ENCODE assay signal across 28 cellular contexts in the genomic region with DNA sequence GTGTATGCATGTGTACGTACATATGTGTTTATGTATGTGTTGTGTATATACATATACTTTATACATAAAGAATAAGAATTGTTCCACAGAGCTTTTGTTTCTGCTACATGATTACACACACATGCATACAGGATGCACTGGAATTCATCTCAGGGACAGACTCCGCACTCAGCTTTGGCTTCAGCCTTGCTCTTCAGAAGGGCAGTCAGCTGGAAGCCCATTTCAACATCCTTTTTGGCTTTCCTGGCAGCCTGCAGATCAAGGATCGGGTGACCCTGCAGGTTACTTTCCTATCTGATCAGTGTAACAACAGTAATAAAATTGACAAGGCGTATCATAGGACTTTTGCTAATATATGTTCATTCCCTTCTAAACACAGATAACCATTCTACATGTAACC.
"Had no signal": no experiment of that assay in that cellular context is flagged by ENCODE, and none has a peak within 500 bp of the region (broad histone marks: within the 10 kb centered on the region; RNA-seq: fewer than 3 reads in every experiment).

No MANE protein-coding gene starts in this region.

- ATAC-seq: heart right ventricle; left cardiac atrium; left ventricle myocardium superior; naive thymus-derived CD8-positive, alpha-beta T cell; stimulated activated naive B cell treated with anti-CD40 and anti-IgM and Interleukin-4, amounts not matched to agents 10 μg/mL and 1 μg/mL and 100 μg/mL, for 72 hours; stimulated activated naive CD8-positive, alpha-beta T cell treated with anti-CD3 and anti-CD28 coated beads, Interleukin-15, Interleukin-2, amounts not matched to agents 100 U/mL and 50 U/mL, for 24 hours had no signal

- FAIRE-seq: keratinocyte had no signal

- H3K4me1 ChIP-seq: neural progenitor cell, sigmoid colon, suprapubic skin, tibial artery, upper lobe of right lung, uterus had no signal

- DNase-seq: glutamatergic neuron; heart right ventricle; kidney glomerular epithelial cell; left cardiac atrium; left ventricle myocardium superior; lower lobe of right lung; naive thymus-derived CD8-positive, alpha-beta T cell; ovary; right cardiac atrium; sigmoid colon; stimulated activated CD4-positive, alpha-beta T cell treated with anti-CD3 and anti-CD28 coated beads, Interleukin-12 subunit alpha, Interleukin-12 subunit beta, amount 100 ng/mL, for 4 hours; stimulated activated CD4-positive, alpha-beta T cell treated with anti-CD3 and anti-CD28 coated beads, Interleukin-15, amount 100 ng/mL, for 24 hours; stimulated activated CD4-positive, alpha-beta T cell treated with anti-CD3 and anti-CD28 coated beads, Interleukin-2, amount 100 ng/mL, for 24 hours; stimulated activated CD4-positive, alpha-beta T cell treated with anti-CD3 and anti-CD28 coated beads, Interleukin-4, amount 100 ng/mL, for 1 hour; stimulated activated naive B cell treated with anti-CD40 and anti-IgM and Interleukin-4, amounts not matched to agents 10 μg/mL and 1 μg/mL and 100 μg/mL, for 72 hours; stimulated activated naive CD8-positive, alpha-beta T cell treated with anti-CD3 and anti-CD28 coated beads, Interleukin-15, Interleukin-2, amounts not matched to agents 100 U/mL and 50 U/mL, for 24 hours; tibial artery; trophoblast cell; upper lobe of right lung; uterus had no signal

- H3K27me3 ChIP-seq: hepatocyte, neural progenitor cell, ovary, sigmoid colon, tibial artery, upper lobe of right lung, uterus had no signal

- H3K4me1 Mint-ChIP-seq: stimulated activated naive B cell treated with anti-CD40 and anti-IgM and Interleukin-4, amounts not matched to agents 10 μg/mL and 1 μg/mL and 100 μg/mL, for 72 hours had no signal

- H3K9me3 Mint-ChIP-seq: naive thymus-derived CD8-positive, alpha-beta T cell; nephron; neural progenitor cell; stimulated activated naive B cell treated with anti-CD40 and anti-IgM and Interleukin-4, amounts not matched to agents 10 μg/mL and 1 μg/mL and 100 μg/mL, for 72 hours had no signal

- H3K9me3 ChIP-seq: heart right ventricle, lower lobe of right lung, ovary, sigmoid colon, suprapubic skin, thoracic aorta, tibial artery, upper lobe of right lung, uterus had no signal

- H3K4me3 Mint-ChIP-seq: naive thymus-derived CD8-positive, alpha-beta T cell; nephron; neural progenitor cell; stimulated activated naive B cell treated with anti-CD40 and anti-IgM and Interleukin-4, amounts not matched to agents 10 μg/mL and 1 μg/mL and 100 μg/mL, for 72 hours had no signal

- H3K27ac Mint-ChIP-seq: neural progenitor cell; progenitor cell of endocrine pancreas; stimulated activated naive B cell treated with anti-CD40 and anti-IgM and Interleukin-4, amounts not matched to agents 10 μg/mL and 1 μg/mL and 100 μg/mL, for 72 hours had no signal

- H3K36me3 ChIP-seq: heart right ventricle, lower lobe of right lung, neural progenitor cell, ovary, sigmoid colon, suprapubic skin, thoracic aorta, tibial artery, upper lobe of right lung, uterus had no signal

- H3K4me3 ChIP-seq: heart right ventricle, hepatocyte, lower lobe of right lung, neural progenitor cell, ovary, sigmoid colon, smooth muscle cell, suprapubic skin, thoracic aorta, tibial artery, upper lobe of right lung, uterus had no signal

- H3K27ac ChIP-seq: heart right ventricle, hepatocyte, lower lobe of right lung, neural progenitor cell, ovary, sigmoid colon, suprapubic skin, thoracic aorta, tibial artery, upper lobe of right lung, uterus had no signal

- H3K36me3 Mint-ChIP-seq: naive thymus-derived CD8-positive, alpha-beta T cell; neural progenitor cell; stimulated activated naive B cell treated with anti-CD40 and anti-IgM and Interleukin-4, amounts not matched to agents 10 μg/mL and 1 μg/mL and 100 μg/mL, for 72 hours had no signal
